24 cellular contexts compared by ENCODE assay signal in the genomic region with DNA sequence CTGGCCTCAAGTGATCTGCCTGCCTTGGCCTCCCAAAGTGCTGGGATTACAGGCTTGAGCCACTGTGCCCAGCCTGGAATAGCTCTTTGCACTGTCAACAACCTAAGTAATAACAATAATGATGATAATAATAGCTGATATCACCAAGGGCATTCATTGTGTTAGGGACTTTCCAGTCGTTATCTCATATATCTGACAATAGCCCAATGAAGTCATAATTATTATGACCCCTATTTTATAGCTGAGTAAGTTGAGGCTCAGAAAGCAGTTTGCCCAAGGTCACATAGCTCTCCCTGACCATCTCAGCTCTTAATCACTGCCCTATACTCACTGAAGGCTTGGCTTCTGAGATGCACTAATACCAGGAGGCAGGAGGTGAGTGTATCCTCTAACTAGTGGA. TPM values are rescaled to one million over a fixed set of nuclear protein-coding genes. Genes with fewer than 3 reads are reported as not detected.
A peak's percentile ranks its signal among the peaks of the same experiment; 100 is the strongest.
DNase-seq lines count a peak whose midpoint lies in the region; ATAC-seq, FAIRE-seq and TF ChIP-seq lines count a peak whose summit lies in the region.
"Had no signal": no experiment of that assay in that cellular context is flagged by ENCODE, and none has a peak within 500 bp of the region (broad histone marks: within the 10 kb centered on the region; RNA-seq: fewer than 3 reads in every experiment).

No MANE protein-coding gene starts in this region.

- H3K79me2 ChIP-seq in astrocyte (ENCODE audit: insufficient read depth, low read length): no peaks in the 10 kb centered on the region

- no peak for DNase-seq in astrocyte (ENCODE audit: low read depth)
- peak; percentile 57 for DNase-seq in dermis blood vessel endothelial cell
- peak; percentile 10 to 47 for DNase-seq in lung microvascular endothelial cell (ENCODE audit: low read depth in 2 of 2)
- no peak for DNase-seq in tibial nerve (ENCODE audit: low spot score in 2 of 2)
- DNase-seq in CD1c-positive myeloid dendritic cell (ENCODE audit: extremely low spot score): no peak
- DNase-seq: 8988T; ACHN; BE2C; C1 segment of cervical spinal cord; Caco-2; Calu3; CD4-positive, alpha-beta T cell; CD8-positive, alpha-beta T cell; DMS79 treated with DMSO at 0.1 percent for 48 hours; GF-D8 had no signal

- no peak for TF ChIP-seq CTCF in astrocyte (IDR thresholded peaks at IDR 0.05; ENCODE audit: insufficient read depth, low read depth, low read length)
- TF ChIP-seq CTCF in tibial nerve (IDR thresholded peaks at IDR 0.05): no peak

- H3K4me1 ChIP-seq in astrocyte (ENCODE audit: insufficient read depth, low read length) (no peaks in the 10 kb centered on the region), tibial nerve (no peaks in the 10 kb centered on the region)
- H3K4me1 ChIP-seq: BE2C, Caco-2 had no signal

- 67 to 68% methylated on average over 1 of the region's 1 CpG for WGBS in tibial nerve, 2 donors

- H3K9me3 Mint-ChIP-seq in astrocyte (ENCODE audit: unreplicated experiment): no peaks in the 10 kb centered on the region
- H3K9me3 Mint-ChIP-seq: CD4-positive, alpha-beta T cell; CD8-positive, alpha-beta T cell had no signal

- H3K36me3 ChIP-seq in astrocyte (ENCODE audit: insufficient read depth, low read length): no peaks in the 10 kb centered on the region
- H3K36me3 ChIP-seq in tibial nerve: no peaks in the 10 kb centered on the region
- H3K36me3 ChIP-seq: BE2C, BLaER1 had no signal

- H2AFZ ChIP-seq in astrocyte (ENCODE audit: low read depth, low read length): no peak overlapping the region

- H3K27ac Mint-ChIP-seq in astrocyte (ENCODE audit: unreplicated experiment): no peak overlapping the region
- H3K27ac Mint-ChIP-seq: CD14-positive monocyte; CD4-positive, alpha-beta T cell; CD8-positive, alpha-beta T cell had no signal

- no peak overlapping the region for H3K4me3 Mint-ChIP-seq in astrocyte (ENCODE audit: unreplicated experiment)
- H3K4me3 Mint-ChIP-seq: CD14-positive monocyte; CD4-positive, alpha-beta T cell; CD8-positive, alpha-beta T cell had no signal

- no peak overlapping the region for H3K9ac ChIP-seq in astrocyte (ENCODE audit: low read length)
- H3K9ac ChIP-seq: BLaER1 had no signal

- no peak overlapping the region for H3K27ac ChIP-seq in astrocyte (ENCODE audit: low read depth, low read length)
- no peak overlapping the region for H3K27ac ChIP-seq in tibial nerve
- H3K27ac ChIP-seq: BLaER1 had no signal

- H3K4me1 Mint-ChIP-seq in astrocyte (ENCODE audit: low read depth, unreplicated experiment): peaks cover 3% of the 10 kb centered on the region

- no peak for ATAC-seq in GM21367 (IDR thresholded peaks at IDR 0.05; ENCODE audit: unreplicated experiment)
- ATAC-seq: CD8-positive, alpha-beta T cell had no signal

- peak; percentile 13 for FAIRE-seq in astrocyte (lab: Jason Lieb, UNC)
- FAIRE-seq: A204.1, D721Med, G401.6, GM12892, GM18507 had no signal

- H3K27me3 Mint-ChIP-seq in astrocyte (ENCODE audit: low read depth, unreplicated experiment): no peaks in the 10 kb centered on the region
- H3K27me3 Mint-ChIP-seq: CD4-positive, alpha-beta T cell had no signal

- no peaks in the 10 kb centered on the region for H4K20me1 ChIP-seq in astrocyte (ENCODE audit: insufficient read depth, low read length)
- H4K20me1 ChIP-seq: BLaER1 had no signal

- TF ChIP-seq POLR2A in tibial nerve (IDR thresholded peaks at IDR 0.05): no peak

- H3K4me2 ChIP-seq in astrocyte (ENCODE audit: low read length): no peak overlapping the region
- H3K4me2 ChIP-seq: BLaER1 had no signal

- no peaks in the 10 kb centered on the region for H3K36me3 Mint-ChIP-seq in astrocyte (ENCODE audit: low read depth, unreplicated experiment)
- H3K36me3 Mint-ChIP-seq: CD14-positive monocyte; CD8-positive, alpha-beta T cell had no signal

- no peak overlapping the region for H3K4me3 ChIP-seq in astrocyte (ENCODE audit: insufficient read depth, low read depth, low read length)
- H3K4me3 ChIP-seq in tibial nerve: no peak overlapping the region
- H3K4me3 ChIP-seq: BLaER1 had no signal

- H3K9me3 ChIP-seq in astrocyte (ENCODE audit: insufficient read depth, low read depth, low read length): no peaks in the 10 kb centered on the region
- H3K9me3 ChIP-seq in tibial nerve: no peaks in the 10 kb centered on the region
- H3K9me3 ChIP-seq: BE2C, BLaER1, Caco-2 had no signal

- no peak for TF ChIP-seq EP300 in tibial nerve (IDR thresholded peaks at IDR 0.05)

- no peaks in the 10 kb centered on the region for H3K27me3 ChIP-seq in astrocyte (ENCODE audit: insufficient read depth, low read length)
- H3K27me3 ChIP-seq in tibial nerve: no peaks in the 10 kb centered on the region
- H3K27me3 ChIP-seq: BE2C had no signal

RNA-seq across cellular contexts. Expression of gene MAP7D3, which starts 18.7 kb away (rescaled TPM):
- 15.0 and 19.4 TPM in 2 replicates for total RNA-seq in astrocyte
- total RNA-seq in dermis blood vessel endothelial cell: 17.2 and 24.6 TPM in 2 replicates
- 16.3 and 19.8 TPM in 2 replicates for total RNA-seq in lung microvascular endothelial cell
- 10 to 100 TPM; 19.7 to 32.7 (median 22.8) TPM for total RNA-seq in tibial nerve

RNA-seq across cellular contexts. Expression of gene ADGRG4, which starts 30.8 kb away (rescaled TPM):
- 0.14 and 0.19 TPM in 2 replicates for total RNA-seq in astrocyte
- under 0.01 TPM in 1 of 2 replicates, not detected in the other for total RNA-seq in dermis blood vessel endothelial cell
- total RNA-seq in lung microvascular endothelial cell: under 0.01 TPM in 1 of 2 replicates, not detected in the other
- under 1 TPM in 1 of 4 donors, not detected in 3; 0.20 TPM for total RNA-seq in tibial nerve
- total RNA-seq: A673; Caco-2; Calu3; CD4-positive, alpha-beta T cell; CD8-positive, alpha-beta T cell had no signal

Comparison
In these comparisons a context has a peak if more than half of its experiments do, and no peak if none do; other contexts are left out.
1. DNase-seq: peak in dermis blood vessel endothelial cell (single experiment) and lung microvascular endothelial cell (2 of 2); none in astrocyte (single experiment), tibial nerve (0 of 2) and CD1c-positive myeloid dendritic cell (single experiment).